ENCODE assay signal across 27 cellular contexts in genomic region chr14:80464531-80465149, GRCh38.
"Had no signal": no experiment of that assay in that cellular context is flagged by ENCODE, and none has a peak within 500 bp of the region (broad histone marks: within the 10 kb centered on the region; RNA-seq: fewer than 3 reads in every experiment).

No MANE protein-coding gene starts in this region.

- H3K27ac Mint-ChIP-seq: activated CD8-positive, alpha-beta T cell treated with anti-CD3 and anti-CD28 coated beads for 36 hours; activated naive CD8-positive, alpha-beta T cell treated with anti-CD3 and anti-CD28 coated beads, Interleukin-2, amount 10 ng/mL, durations not matched to agents 7 days and 5 days; activated T-helper 17 cell treated with anti-CD3 and anti-CD28 coated beads, Interleukin-2, amount 50 U/mL, for 72 hours; immature natural killer cell; memory B cell; naive B cell had no signal

- H3K4me3 ChIP-seq: mucosa of descending colon, prostate gland, right atrium auricular region, upper lobe of right lung had no signal

- H3K4me1 ChIP-seq: prostate gland, right atrium auricular region, upper lobe of right lung had no signal

- H3K27me3 Mint-ChIP-seq: activated CD8-positive, alpha-beta T cell treated with anti-CD3 and anti-CD28 coated beads for 36 hours; activated naive CD8-positive, alpha-beta T cell treated with anti-CD3 and anti-CD28 coated beads, Interleukin-2, amount 10 ng/mL, durations not matched to agents 7 days and 5 days; activated T-helper 17 cell treated with anti-CD3 and anti-CD28 coated beads, Interleukin-2, amount 50 U/mL, for 72 hours; brain; memory B cell; naive B cell had no signal

- H3K27ac ChIP-seq: epithelial cell of prostate, prostate gland, right atrium auricular region, upper lobe of right lung had no signal

- H3K9me3 ChIP-seq: mucosa of descending colon, prostate gland, right atrium auricular region, upper lobe of right lung had no signal

- DNase-seq: activated CD4-positive, alpha-beta T cell treated with anti-CD3 and anti-CD28 coated beads for 48 hours; activated CD4-positive, CD25-positive, alpha-beta regulatory T cell; activated CD8-positive, alpha-beta T cell treated with anti-CD3 and anti-CD28 coated beads for 36 hours; activated naive CD4-positive, alpha-beta T cell; activated naive CD8-positive, alpha-beta T cell treated with anti-CD3 and anti-CD28 coated beads, Interleukin-2, amount 10 ng/mL, durations not matched to agents 7 days and 5 days; activated T-cell treated with anti-CD3 and anti-CD28 coated beads, Interleukin-2, amount 50 U/mL, for 1 hour; amygdala; caudate nucleus; foreskin fibroblast; hypothalamus; immature natural killer cell; kidney glomerular epithelial cell; left ventricle myocardium superior; mucosa of descending colon; naive B cell; stimulated activated CD4-positive, alpha-beta T cell treated with anti-CD3 and anti-CD28 coated beads, Interleukin-12 subunit alpha, Interleukin-12 subunit beta, amount 100 ng/mL, for 4 hours; stimulated activated CD4-positive, alpha-beta T cell treated with anti-CD3 and anti-CD28 coated beads, Interleukin-1b, Interleukin-23, amount 100 ng/mL, for 48 hours; stimulated activated CD8-positive, alpha-beta memory T cell treated with anti-CD3 and anti-CD28 coated beads, Interleukin-4, amount 100 ng/mL, for 48 hours; stimulated activated naive CD4-positive, alpha-beta T cell; upper lobe of right lung had no signal

- H3K36me3 ChIP-seq: prostate gland, right atrium auricular region, upper lobe of right lung had no signal

- H3K4me3 Mint-ChIP-seq: activated CD8-positive, alpha-beta T cell treated with anti-CD3 and anti-CD28 coated beads for 36 hours; activated naive CD8-positive, alpha-beta T cell treated with anti-CD3 and anti-CD28 coated beads, Interleukin-2, amount 10 ng/mL, durations not matched to agents 7 days and 5 days; activated T-helper 17 cell treated with anti-CD3 and anti-CD28 coated beads, Interleukin-2, amount 50 U/mL, for 72 hours; brain; immature natural killer cell; memory B cell; naive B cell; neural crest cell had no signal

- ATAC-seq: activated CD8-positive, alpha-beta T cell treated with anti-CD3 and anti-CD28 coated beads for 36 hours; activated T-helper 17 cell treated with anti-CD3 and anti-CD28 coated beads, Interleukin-2, amount 50 U/mL, for 72 hours; left ventricle myocardium superior; mucosa of descending colon; upper lobe of right lung had no signal

- H3K4me1 Mint-ChIP-seq: activated naive CD8-positive, alpha-beta T cell treated with anti-CD3 and anti-CD28 coated beads, Interleukin-2, amount 10 ng/mL, durations not matched to agents 7 days and 5 days; activated T-helper 17 cell treated with anti-CD3 and anti-CD28 coated beads, Interleukin-2, amount 50 U/mL, for 72 hours; immature natural killer cell; memory B cell; naive B cell; neural crest cell had no signal

- H3K27me3 ChIP-seq: right atrium auricular region, upper lobe of right lung had no signal

- H3K36me3 Mint-ChIP-seq: activated naive CD8-positive, alpha-beta T cell treated with anti-CD3 and anti-CD28 coated beads, Interleukin-2, amount 10 ng/mL, durations not matched to agents 7 days and 5 days; immature natural killer cell; memory B cell; naive B cell had no signal
